Comparison of ENCODE assay signal across 18 cellular contexts in genomic region chrX:2583194-2584162, GRCh38.
DNase-seq lines count a peak whose midpoint lies in the region; ATAC-seq and TF ChIP-seq lines count a peak whose summit lies in the region.
"Had no signal": no experiment of that assay in that cellular context is flagged by ENCODE, and none has a peak within 500 bp of the region (broad histone marks: within the 10 kb centered on the region; RNA-seq: fewer than 3 reads in every experiment).

No MANE protein-coding gene starts in this region.

- H3K9me3 ChIP-seq in left ventricle myocardium inferior (replicated peaks) (no peaks in the 10 kb centered on the region), ectodermal cell (ENCODE audit: control insufficient read depth, low read length) (no peaks in the 10 kb centered on the region), aorta (ENCODE audit: control insufficient read depth, low read length) (no peaks in the 10 kb centered on the region), upper lobe of right lung (no peaks in the 10 kb centered on the region)
- H3K9me3 ChIP-seq: MG63, pancreas had no signal

- H3K27me3 ChIP-seq in left ventricle myocardium inferior (ENCODE audit: low read depth) (peaks cover 61% of the 10 kb centered on the region), ectodermal cell (ENCODE audit: control insufficient read depth, insufficient read depth, low read length, poor library complexity, severe bottlenecking) (peaks cover 54% of the 10 kb centered on the region), aorta (ENCODE audit: control insufficient read depth in 1 of 2, insufficient read depth in 2 of 2, low read length in 1 of 2) (no peaks in the 10 kb centered on the region), upper lobe of right lung (peaks cover 37% of the 10 kb centered on the region)

- intact Hi-C loops in left ventricle myocardium inferior (cut with micrococcal nuclease) (loop anchor here (10.0 kb wide), 1 partner anchor 929 kb away; no protein-coding TSS in a partner anchor), Right ventricle myocardium inferior (cut with DNase I) (no loop called here), aorta (cut with DNase I) (no loop called here), upper lobe of right lung (cut with DNase I) (no loop called here)

- H3K27me3 Mint-ChIP-seq in naive B cell, result peaks cover 36 to 50% (median 39%) of the 10 kb centered on the region in 3 donors

- H3K27ac Mint-ChIP-seq in naive B cell, result no peak overlapping the region
- H3K27ac Mint-ChIP-seq: activated CD4-positive, alpha-beta memory T cell treated with anti-CD3 and anti-CD28 coated beads for 36 hours; activated T-helper 17 cell treated with anti-CD3 and anti-CD28 coated beads, Interleukin-2, amount 50 U/mL, for 72 hours had no signal

- H3K4me1 Mint-ChIP-seq in naive B cell, result peaks cover 24 to 33% (median 32%) of the 10 kb centered on the region in 3 donors

- peaks cover 0 to 7% of the 10 kb centered on the region in 2 donors for H3K36me3 Mint-ChIP-seq in naive B cell
- H3K36me3 Mint-ChIP-seq: activated CD4-positive, alpha-beta memory T cell treated with anti-CD3 and anti-CD28 coated beads for 36 hours had no signal

- H3K4me3 ChIP-seq in left ventricle myocardium inferior, result peak overlapping the region; percentile 44
- H3K4me3 ChIP-seq in ectodermal cell (ENCODE audit: insufficient read depth, low read depth, low read length), result peak overlapping the region; percentile 46
- H3K4me3 ChIP-seq in aorta (ENCODE audit: low read length in 2 of 2), result no peak overlapping the region
- no peak overlapping the region for H3K4me3 ChIP-seq in upper lobe of right lung
- H3K4me3 ChIP-seq: MG63, pancreas had no signal

- peak overlapping the region in 5 of 8 donors; percentile 32 to 73 (median 42) for H3K4me3 Mint-ChIP-seq in naive B cell
- H3K4me3 Mint-ChIP-seq: activated CD4-positive, alpha-beta memory T cell treated with anti-CD3 and anti-CD28 coated beads for 36 hours had no signal

- no peak overlapping the region for H3K27ac ChIP-seq in left ventricle myocardium inferior (replicated peaks)
- no peak overlapping the region for H3K27ac ChIP-seq in ectodermal cell (ENCODE audit: insufficient read depth, low read depth, low read length, poor library complexity, severe bottlenecking)
- no peak overlapping the region for H3K27ac ChIP-seq in aorta (ENCODE audit: low read depth in 1 of 2, low read length in 2 of 2)
- no peak overlapping the region for H3K27ac ChIP-seq in upper lobe of right lung
- H3K27ac ChIP-seq: pancreas had no signal

- 3% methylated on average over 74 of the region's 74 CpGs for WGBS in ectodermal cell, 2 experiments
- WGBS in aorta, 2 donors, result 1 to 2% methylated on average over 68 to 74 of the region's 74 CpGs

- no peak for ATAC-seq in Right ventricle myocardium inferior
- no peak for ATAC-seq in naive B cell (ENCODE audit: low read depth in 2 of 2)
- ATAC-seq in aorta (ENCODE audit: low FRiP score), result peak; percentile 50
- ATAC-seq in upper lobe of right lung, result no peak
- ATAC-seq in GM19351 (IDR thresholded peaks at IDR 0.05; ENCODE audit: unreplicated experiment), result no peak
- ATAC-seq: activated T-helper 17 cell treated with anti-CD3 and anti-CD28 coated beads, Interleukin-2, amount 50 U/mL, for 72 hours; pancreas; PC-3 had no signal

- DNase-seq in left ventricle myocardium inferior, result no peak
- DNase-seq in Right ventricle myocardium inferior (ENCODE audit: missing footprints), result no peak
- no peak for DNase-seq in naive B cell
- DNase-seq in aorta, result peak in 1 of 2 donors; percentile 62
- no peak for DNase-seq in KG1 (lab: John Stamatoyannopoulos, UW)
- no peak for DNase-seq in upper lobe of right lung
- DNase-seq: activated CD4-positive, alpha-beta memory T cell treated with anti-CD3 and anti-CD28 coated beads for 36 hours; effector memory CD4-positive, alpha-beta T cell; GDM1; mesenchymal stem cell; MG63; NCI-H1930; NCI-H524 treated with DMSO at 0.1 percent for 48 hours; PC-3 had no signal

- H3K9me3 Mint-ChIP-seq in naive B cell, result no peaks in the 10 kb centered on the region
- H3K9me3 Mint-ChIP-seq: activated CD4-positive, alpha-beta memory T cell treated with anti-CD3 and anti-CD28 coated beads for 36 hours; activated T-helper 17 cell treated with anti-CD3 and anti-CD28 coated beads, Interleukin-2, amount 50 U/mL, for 72 hours had no signal

- H3K4me1 ChIP-seq in left ventricle myocardium inferior (peaks cover 20% of the 10 kb centered on the region), ectodermal cell (ENCODE audit: control insufficient read depth, insufficient read depth, low read length) (peaks cover 18% of the 10 kb centered on the region), aorta (ENCODE audit: control insufficient read depth in 1 of 2, insufficient read depth in 2 of 2, low read length in 2 of 2) (no peaks in the 10 kb centered on the region), upper lobe of right lung (no peaks in the 10 kb centered on the region)

- no peaks in the 10 kb centered on the region for H3K36me3 ChIP-seq in left ventricle myocardium inferior
- H3K36me3 ChIP-seq in ectodermal cell (ENCODE audit: control insufficient read depth, insufficient read depth, low read length), result no peaks in the 10 kb centered on the region
- H3K36me3 ChIP-seq in aorta (ENCODE audit: control insufficient read depth in 1 of 2, insufficient read depth in 2 of 2, low read length in 1 of 2), result no peaks in the 10 kb centered on the region
- no peaks in the 10 kb centered on the region for H3K36me3 ChIP-seq in upper lobe of right lung
- H3K36me3 ChIP-seq: MG63, pancreas had no signal

- TF ChIP-seq CTCF in left ventricle myocardium inferior (IDR thresholded peaks at IDR 0.05; ENCODE audit: borderline replicate concordance), result no peak
- no peak for TF ChIP-seq CTCF in upper lobe of right lung (IDR thresholded peaks at IDR 0.05)

Comparison
In these comparisons a context has a peak if more than half of its experiments do, and no peak if none do; other contexts are left out.
1. H3K4me3 ChIP-seq: peak in left ventricle myocardium inferior (single experiment) and ectodermal cell (single experiment); none in aorta (0 of 2) and upper lobe of right lung (single experiment).